ENCODE assay signal across 15 cellular contexts in genomic region chr20:57660510-57661199, GRCh38. TPM values are rescaled to one million over a fixed set of nuclear protein-coding genes. Genes with fewer than 3 reads are reported as not detected.
DNase-seq lines count a peak whose midpoint lies in the region; ATAC-seq and TF ChIP-seq lines count a peak whose summit lies in the region.
"Had no signal": no experiment of that assay in that cellular context is flagged by ENCODE, and none has a peak within 500 bp of the region (broad histone marks: within the 10 kb centered on the region; RNA-seq: fewer than 3 reads in every experiment).

No MANE protein-coding gene starts in this region.

- H3K9me3 Mint-ChIP-seq in natural killer cell: no peaks in the 10 kb centered on the region
- H3K9me3 Mint-ChIP-seq in natural killer cell treated with Interleukin-12 subunit alpha and Interleukin-12 subunit beta and Interleukin-15 and Interleukin-18, amount 100 ng/mL, for 72 hours: no peaks in the 10 kb centered on the region
- no peaks in the 10 kb centered on the region for H3K9me3 Mint-ChIP-seq in endothelial cell (ENCODE audit: unreplicated experiment)
- H3K9me3 Mint-ChIP-seq: activated naive CD8-positive, alpha-beta T cell treated with anti-CD3 and anti-CD28 coated beads for 36 hours had no signal

- peak overlapping the region in 1 of 2 donors; percentile 6 for H3K27ac Mint-ChIP-seq in natural killer cell
- no peak overlapping the region for H3K27ac Mint-ChIP-seq in natural killer cell treated with Interleukin-12 subunit alpha and Interleukin-12 subunit beta and Interleukin-15 and Interleukin-18, amount 100 ng/mL, for 72 hours
- peak overlapping the region; percentile 17 for H3K27ac Mint-ChIP-seq in endothelial cell (ENCODE audit: unreplicated experiment)
- H3K27ac Mint-ChIP-seq: activated naive CD8-positive, alpha-beta T cell treated with anti-CD3 and anti-CD28 coated beads for 36 hours had no signal

- no peak for ATAC-seq in natural killer cell
- ATAC-seq in natural killer cell treated with Interleukin-12 subunit alpha and Interleukin-12 subunit beta and Interleukin-15 and Interleukin-18, amount 100 ng/mL, for 72 hours: no peak
- ATAC-seq: esophagus mucosa, K562 had no signal

- intact Hi-C loops in natural killer cell (cut with micrococcal nuclease): no loop called here
- intact Hi-C loops in posterior cingulate gyrus (cut with DNase I): no loop called here

- H3K4me1 Mint-ChIP-seq in natural killer cell (peaks cover 8% of the 10 kb centered on the region in 2 donors), endothelial cell (ENCODE audit: unreplicated experiment) (peaks cover 22% of the 10 kb centered on the region)
- peaks cover 4 to 14% of the 10 kb centered on the region in 2 donors for H3K4me1 Mint-ChIP-seq in natural killer cell treated with Interleukin-12 subunit alpha and Interleukin-12 subunit beta and Interleukin-15 and Interleukin-18, amount 100 ng/mL, for 72 hours (ENCODE audit: low read depth in 2 of 2)

- TF ChIP-seq CTCF in natural killer cell (IDR thresholded peaks at IDR 0.05) (no peak), endothelial cell (IDR thresholded peaks at IDR 0.05; ENCODE audit: unreplicated experiment) (no peak)

- H3K36me3 Mint-ChIP-seq in natural killer cell (no peaks in the 10 kb centered on the region), endothelial cell (ENCODE audit: low read depth, unreplicated experiment) (peaks cover 34% of the 10 kb centered on the region)
- H3K36me3 Mint-ChIP-seq in natural killer cell treated with Interleukin-12 subunit alpha and Interleukin-12 subunit beta and Interleukin-15 and Interleukin-18, amount 100 ng/mL, for 72 hours: no peaks in the 10 kb centered on the region
- H3K36me3 Mint-ChIP-seq: activated naive CD8-positive, alpha-beta T cell treated with anti-CD3 and anti-CD28 coated beads for 36 hours had no signal

- H3K27me3 Mint-ChIP-seq in natural killer cell (ENCODE audit: low read depth in 2 of 2) (peaks cover 0 to 8% of the 10 kb centered on the region in 2 donors), endothelial cell (ENCODE audit: unreplicated experiment) (peaks cover 13% of the 10 kb centered on the region)
- peaks cover 0 to 10% of the 10 kb centered on the region in 2 donors for H3K27me3 Mint-ChIP-seq in natural killer cell treated with Interleukin-12 subunit alpha and Interleukin-12 subunit beta and Interleukin-15 and Interleukin-18, amount 100 ng/mL, for 72 hours
- H3K27me3 Mint-ChIP-seq: activated naive CD8-positive, alpha-beta T cell treated with anti-CD3 and anti-CD28 coated beads for 36 hours had no signal

- peak; percentile 7 for DNase-seq in natural killer cell
- DNase-seq in natural killer cell treated with Interleukin-12 subunit alpha and Interleukin-12 subunit beta and Interleukin-15 and Interleukin-18, amount 100 ng/mL, for 72 hours (ENCODE audit: low spot score): no peak
- no peak for DNase-seq in endothelial cell (ENCODE audit: low spot score)
- DNase-seq in posterior cingulate gyrus: peak in 6 of 10 donors; percentile 2 to 62 (median 8)
- DNase-seq in NCI-H1417 (lab: John Stamatoyannopoulos, UW): no peak
- no peak for DNase-seq in NCI-H345 (lab: John Stamatoyannopoulos, UW)
- no peak for DNase-seq in cerebellar cortex (ENCODE audit: low spot score)
- no peak for DNase-seq in EL
- DNase-seq: activated naive CD8-positive, alpha-beta T cell treated with anti-CD3 and anti-CD28 coated beads for 36 hours; NCI-H510A treated with DMSO at 0.1 percent for 48 hours had no signal

- H3K4me3 Mint-ChIP-seq in natural killer cell: no peak overlapping the region
- no peak overlapping the region for H3K4me3 Mint-ChIP-seq in natural killer cell treated with Interleukin-12 subunit alpha and Interleukin-12 subunit beta and Interleukin-15 and Interleukin-18, amount 100 ng/mL, for 72 hours
- H3K4me3 Mint-ChIP-seq in endothelial cell (ENCODE audit: unreplicated experiment): peak overlapping the region; percentile 32
- H3K4me3 Mint-ChIP-seq: activated naive CD8-positive, alpha-beta T cell treated with anti-CD3 and anti-CD28 coated beads for 36 hours had no signal

RNA-seq across cellular contexts. Expression of gene ZBP1, which starts 40.4 kb away (rescaled TPM):
- total RNA-seq in natural killer cell (10 to 100 TPM; 95.4 to 99.7 (median 97.8) TPM), endothelial cell (ENCODE audit: unreplicated experiment) (not detected)
- total RNA-seq in natural killer cell treated with Interleukin-12 subunit alpha and Interleukin-12 subunit beta and Interleukin-15 and Interleukin-18, amount 100 ng/mL, for 72 hours: 1 to 10 TPM; 4.8 to 4.9 TPM
- total RNA-seq: hepatocyte, K562, osteocyte, urinary bladder had no signal

RNA-seq across cellular contexts. Expression of gene PMEPA1, which starts 49.2 kb away (rescaled TPM):
- 1 to 10 TPM; 1.2 to 5.9 (median 2.4) TPM for total RNA-seq in natural killer cell
- total RNA-seq in natural killer cell treated with Interleukin-12 subunit alpha and Interleukin-12 subunit beta and Interleukin-15 and Interleukin-18, amount 100 ng/mL, for 72 hours: under 1 TPM in 1 of 2 donors, not detected in 1; 0.08 TPM
- total RNA-seq in endothelial cell (ENCODE audit: unreplicated experiment): 61.3 TPM

Comparison
In these comparisons a context has a peak if more than half of its experiments do, and no peak if none do; other contexts are left out.
1. DNase-seq: peak in natural killer cell (single experiment) and posterior cingulate gyrus (6 of 10); none in natural killer cell treated with Interleukin-12 subunit alpha and Interleukin-12 subunit beta and Interleukin-15 and Interleukin-18, amount 100 ng/mL, for 72 hours (single experiment), endothelial cell (single experiment), NCI-H1417 (0 of 3), NCI-H345 (single experiment), cerebellar cortex (single experiment) and EL (single experiment).
2. RNA of gene ZBP1, which starts 40.4 kb away (total RNA-seq): 95.4 to 99.7 TPM in natural killer cell; 4.8 to 4.9 TPM in natural killer cell treated with Interleukin-12 subunit alpha and Interleukin-12 subunit beta and Interleukin-15 and Interleukin-18, amount 100 ng/mL, for 72 hours and not detected in endothelial cell (single experiment); every median in the first group is over 10 times any median in the second.